In the genomic region with DNA sequence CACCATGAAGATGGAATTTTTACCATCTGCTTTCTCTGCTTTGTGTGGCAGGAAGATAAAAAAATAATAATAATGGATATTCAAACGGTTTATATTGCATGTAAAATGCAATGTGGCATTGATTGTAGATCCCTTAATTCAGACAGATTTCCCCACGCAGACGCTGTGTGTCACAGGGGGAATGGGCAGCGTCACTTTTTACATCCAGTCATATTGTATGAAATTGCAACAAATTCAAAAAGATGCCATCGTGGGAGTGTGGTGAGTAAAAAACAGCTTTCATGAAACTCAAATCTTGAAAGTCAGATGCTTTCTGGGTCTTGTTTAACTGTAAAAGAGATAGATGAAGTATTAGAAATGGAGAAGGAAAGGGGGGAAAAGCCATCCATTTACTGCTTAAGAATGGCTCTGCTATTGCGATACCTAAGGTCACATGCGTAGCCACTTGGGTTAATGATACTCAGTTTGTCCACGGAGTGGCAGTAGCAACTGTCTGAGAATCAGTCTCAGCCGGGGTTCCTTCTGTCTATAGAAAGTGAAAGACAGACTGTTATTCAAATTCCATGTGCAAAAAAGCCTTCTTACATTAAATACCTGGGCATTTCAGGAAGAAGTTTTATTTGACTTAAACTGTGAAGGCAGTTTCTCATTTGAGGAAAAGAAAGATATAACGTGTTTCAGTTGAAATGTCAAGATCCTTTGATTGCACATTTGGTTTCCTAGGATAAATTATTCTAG, we compare ENCODE assay signal across 8 cellular contexts. TPM values are rescaled to one million over a fixed set of nuclear protein-coding genes. Genes with fewer than 3 reads are reported as not detected.
DNase-seq lines count a peak whose midpoint lies in the region; ATAC-seq and TF ChIP-seq lines count a peak whose summit lies in the region.

No MANE protein-coding gene starts in this region.

- peak overlapping the region; percentile 37 for H3K4me3 Mint-ChIP-seq in activated naive CD4-positive, alpha-beta T cell treated with anti-CD3 and anti-CD28 coated beads for 36 hours
- peak overlapping the region; percentile 70 for H3K4me3 Mint-ChIP-seq in osteocyte (ENCODE audit: unreplicated experiment)

- H3K36me3 ChIP-seq in DOHH2 (ENCODE audit: control insufficient read depth, low read length) (no peaks in the 10 kb centered on the region), Peyer's patch (no peaks in the 10 kb centered on the region)

- CTCF ChIA-PET in activated naive CD4-positive, alpha-beta T cell treated with anti-CD3 and anti-CD28 coated beads for 36 hours (lab: Charles Lee) = interaction anchor here (0.7 to 3.1 kb wide), 11 partner anchors 12 to 418 kb away, joined by 3 to 23 read pairs (median 4); a partner anchor contains a TSS

- no peaks in the 10 kb centered on the region for H3K27me3 ChIP-seq in DOHH2 (ENCODE audit: control insufficient read depth, low read length)
- H3K27me3 ChIP-seq in Peyer's patch = no peaks in the 10 kb centered on the region

- H3K9me3 ChIP-seq in DOHH2 (ENCODE audit: control insufficient read depth, insufficient read depth, low read length) = no peaks in the 10 kb centered on the region
- H3K9me3 ChIP-seq in Peyer's patch = no peaks in the 10 kb centered on the region

- H3K9me3 Mint-ChIP-seq in activated naive CD4-positive, alpha-beta T cell treated with anti-CD3 and anti-CD28 coated beads for 36 hours = no peaks in the 10 kb centered on the region
- H3K9me3 Mint-ChIP-seq in osteocyte (ENCODE audit: unreplicated experiment) = no peaks in the 10 kb centered on the region

- peaks cover 46% of the 10 kb centered on the region for H3K4me1 Mint-ChIP-seq in activated naive CD4-positive, alpha-beta T cell treated with anti-CD3 and anti-CD28 coated beads for 36 hours (ENCODE audit: low read depth)
- peaks cover 62% of the 10 kb centered on the region for H3K4me1 Mint-ChIP-seq in osteocyte (ENCODE audit: unreplicated experiment)

- no peaks in the 10 kb centered on the region for H3F3A ChIP-seq in DOHH2 (ENCODE audit: control insufficient read depth, insufficient read depth)

- H3K36me3 Mint-ChIP-seq in activated naive CD4-positive, alpha-beta T cell treated with anti-CD3 and anti-CD28 coated beads for 36 hours (ENCODE audit: low read depth) = no peaks in the 10 kb centered on the region
- peaks cover 1% of the 10 kb centered on the region for H3K36me3 Mint-ChIP-seq in osteocyte (ENCODE audit: unreplicated experiment)

- H3K9me2 ChIP-seq in DOHH2 (replicated peaks; ENCODE audit: control insufficient read depth, low read length) = no peaks in the 10 kb centered on the region

- H3K27me3 Mint-ChIP-seq in activated naive CD4-positive, alpha-beta T cell treated with anti-CD3 and anti-CD28 coated beads for 36 hours (ENCODE audit: low read depth) = no peaks in the 10 kb centered on the region
- no peaks in the 10 kb centered on the region for H3K27me3 Mint-ChIP-seq in osteocyte (ENCODE audit: unreplicated experiment)

- DNase-seq in HPDE6-E6E7 (ENCODE audit: extremely low spot score) = peak; percentile 31
- peak in 2 of 3 donors; percentile 57 to 87 for DNase-seq in Peyer's patch
- peak; percentile 84 for DNase-seq in activated naive CD4-positive, alpha-beta T cell treated with anti-CD3 and anti-CD28 coated beads for 36 hours
- peak; percentile 86 for DNase-seq in germinal center (ENCODE audit: low spot score)
- DNase-seq in osteocyte (ENCODE audit: extremely low spot score, unreplicated experiment) = no peak
- no peak for DNase-seq in HK-2 (ENCODE audit: unreplicated experiment)

- H3K4me1 ChIP-seq in DOHH2 (ENCODE audit: control insufficient read depth, low read length) (peaks cover 9% of the 10 kb centered on the region), Peyer's patch (peaks cover 0 to 18% (median 0%) of the 10 kb centered on the region in 4 donors)

- no peaks in the 10 kb centered on the region for H4K20me1 ChIP-seq in DOHH2 (ENCODE audit: control insufficient read depth, insufficient read depth, low read depth, low read length)

- TF ChIP-seq POLR2A in Peyer's patch (IDR thresholded peaks at IDR 0.05) = no peak

- TF ChIP-seq CTCF in DOHH2 (IDR thresholded peaks at IDR 0.05; ENCODE audit: low read depth, low read length, poor library complexity, severe bottlenecking) = peak; percentile 77
- peak; percentile 53 to 92 (median 82) for TF ChIP-seq CTCF in Peyer's patch (IDR thresholded peaks at IDR 0.05)
- TF ChIP-seq CTCF in osteocyte (IDR thresholded peaks at IDR 0.05) = peak; percentile 87

- peak overlapping the region; percentile 52 for H3K4me2 ChIP-seq in DOHH2 (ENCODE audit: low read length)

- H3K27ac ChIP-seq in DOHH2 (ENCODE audit: low read depth, low read length) (no peak overlapping the region), Peyer's patch (peak overlapping the region in 2 of 4 donors; percentile 11 to 15)

- H3K27ac Mint-ChIP-seq in activated naive CD4-positive, alpha-beta T cell treated with anti-CD3 and anti-CD28 coated beads for 36 hours = peak overlapping the region; percentile 28
- peak overlapping the region; percentile 98 for H3K27ac Mint-ChIP-seq in osteocyte (ENCODE audit: unreplicated experiment)

- no peaks in the 10 kb centered on the region for H3K79me2 ChIP-seq in DOHH2 (ENCODE audit: control insufficient read depth, low read length)

- intact Hi-C loops in activated naive CD4-positive, alpha-beta T cell treated with anti-CD3 and anti-CD28 coated beads for 36 hours (cut with micrococcal nuclease) = loop anchor here (1.0 to 5.0 kb wide), 9 partner anchors 17 to 617 kb away; no protein-coding TSS in a partner anchor

- H3K4me3 ChIP-seq in DOHH2 (ENCODE audit: low read length) = peak overlapping the region; percentile 23; the same call in 1 of the 2 replicates
- H3K4me3 ChIP-seq in Peyer's patch = peak overlapping the region in 1 of 4 donors; percentile 30

- peak; percentile 92 for ATAC-seq in GM21367 (IDR thresholded peaks at IDR 0.05; ENCODE audit: unreplicated experiment)

RNA-seq across cellular contexts. Expression of a gene that starts 28.5 kb away (rescaled TPM):
- total RNA-seq in Peyer's patch (10 to 100 TPM in 3 of 4 donors, 1 to 10 TPM in 1; 9.1 to 88.4 (median 59.9) TPM), osteocyte (28.0 and 28.9 TPM in 2 replicates)
- total RNA-seq in activated naive CD4-positive, alpha-beta T cell treated with anti-CD3 and anti-CD28 coated beads for 36 hours = 1 to 10 TPM; 8.7 to 9.7 TPM

RNA-seq across cellular contexts. Expression of a gene that starts 28.7 kb away (rescaled TPM):
- 10 to 100 TPM; 22.5 to 50.1 (median 33.0) TPM for total RNA-seq in Peyer's patch
- total RNA-seq in activated naive CD4-positive, alpha-beta T cell treated with anti-CD3 and anti-CD28 coated beads for 36 hours = 10 to 100 TPM; 25.3 to 26.5 TPM
- total RNA-seq in osteocyte = 23.7 and 24.7 TPM in 2 replicates

Comparison
In these comparisons a context has a peak if more than half of its experiments do, and no peak if none do; other contexts are left out.
1. DNase-seq: peak in HPDE6-E6E7 (single experiment), Peyer's patch (2 of 3), activated naive CD4-positive, alpha-beta T cell treated with anti-CD3 and anti-CD28 coated beads for 36 hours (single experiment) and germinal center (single experiment); none in osteocyte (single experiment) and HK-2 (single experiment).
2. Peak in every context shown above with its lines, with median percentiles within 50 percentile points of each other: CTCF ChIP-seq.